10 cellular contexts compared by ENCODE assay signal in genomic region chr1:161642697-161643096, GRCh38. TPM values are rescaled to one million over a fixed set of nuclear protein-coding genes. Genes with fewer than 3 reads are reported as not detected.
DNase-seq lines count a peak whose midpoint lies in the region; ATAC-seq and TF ChIP-seq lines count a peak whose summit lies in the region.
"Not testable (repeated sequence)": the region's sequence is repeated elsewhere in the genome, so short reads cannot be mapped to it uniquely, and the experiment has no call there.
"Had no signal": no experiment of that assay in that cellular context is flagged by ENCODE, and none has a peak within 500 bp of the region (broad histone marks: within the 10 kb centered on the region; RNA-seq: fewer than 3 reads in every experiment).

No MANE protein-coding gene starts in this region.

- POLR2A ChIA-PET in AG04450 (lab: Yijun Ruan, JAX); PC-9 (lab: Charles Lee; ENCODE audit: unreplicated experiment): not testable (repeated sequence)

- not testable (repeated sequence) for H3K4me1 ChIP-seq in PC-9 (replicated peaks; ENCODE audit: insufficient read depth); left lung

- not testable (repeated sequence) for H3K79me2 ChIP-seq in PC-9 (ENCODE audit: low read depth)

- H3K27ac Mint-ChIP-seq in activated CD8-positive, alpha-beta memory T cell treated with anti-CD3 and anti-CD28 coated beads, Interleukin-2, amount 10 ng/mL, durations not matched to agents 7 days and 5 days, result peak overlapping the region; percentile 54

- H3K4me3 ChIP-seq in AG04450 (ENCODE audit: low read depth, low read length); GM12864 (ENCODE audit: low read depth, low read length); LNCaP clone FGC (ENCODE audit: low read depth, low read length); PC-9; left lung: not testable (repeated sequence)

- H3K9me3 Mint-ChIP-seq in activated CD8-positive, alpha-beta memory T cell treated with anti-CD3 and anti-CD28 coated beads, Interleukin-2, amount 10 ng/mL, durations not matched to agents 7 days and 5 days (ENCODE audit: low read depth), result not testable (repeated sequence)

- H3K27ac ChIP-seq in AG04450 (ENCODE audit: low read depth, low read length), result not testable (repeated sequence)
- H3K27ac ChIP-seq in PC-9, result peak overlapping the region; percentile 63; the same call in 1 of the 2 replicates
- H3K27ac ChIP-seq in left lung, result peak overlapping the region in 1 of 2 donors; percentile 90

- H3K4me2 ChIP-seq in PC-9, result 0 out of 2 replicates have a peak overlapping the region, but pooled peaks have one; percentile 1

- H3K27me3 Mint-ChIP-seq in activated CD8-positive, alpha-beta memory T cell treated with anti-CD3 and anti-CD28 coated beads, Interleukin-2, amount 10 ng/mL, durations not matched to agents 7 days and 5 days, result not testable (repeated sequence)

- H3K9me3 ChIP-seq in AG04450 (ENCODE audit: control insufficient read depth, insufficient read depth, low read length); PC-9 (ENCODE audit: insufficient read depth, low read depth); left lung: not testable (repeated sequence)

- H2AFZ ChIP-seq in PC-9, result not testable (repeated sequence)

- not testable (repeated sequence) for H3K27me3 ChIP-seq in AG04450 (ENCODE audit: control insufficient read depth, insufficient read depth, low read length); PC-9 (ENCODE audit: insufficient read depth, low read depth); left lung

- TF ChIP-seq CTCF in AG04450 (IDR thresholded peaks at IDR 0.05; ENCODE audit: low read depth, low read length) (peak; percentile 18), GM12864 (IDR thresholded peaks at IDR 0.05; ENCODE audit: low read depth, low read length, missing control alignments) (peak; percentile 16), LNCaP clone FGC (IDR thresholded peaks at IDR 0.05; ENCODE audit: control insufficient read depth, extremely low read depth, insufficient read depth) (peak; percentile 24; the same call in 1 of the 2 replicates), PC-9 (conservative IDR thresholded peaks at IDR 0.05) (peak; percentile 55)
- TF ChIP-seq CTCF in left lung (IDR thresholded peaks at IDR 0.05), result not testable (repeated sequence)

- CTCF ChIA-PET in AG04450 (lab: Charles Lee); PC-9 (lab: Charles Lee); activated CD8-positive, alpha-beta memory T cell treated with anti-CD3 and anti-CD28 coated beads, Interleukin-2, amount 10 ng/mL, durations not matched to agents 7 days and 5 days (lab: Charles Lee): not testable (repeated sequence)

- not testable (repeated sequence) for DNase-seq in AG04450 (ENCODE audit: low read depth, low spot score); GM12864 (ENCODE audit: low read depth); LNCaP clone FGC (ENCODE audit: low read depth); activated CD8-positive, alpha-beta memory T cell treated with anti-CD3 and anti-CD28 coated beads, Interleukin-2, amount 10 ng/mL, durations not matched to agents 7 days and 5 days; left lung
- DNase-seq in PC-9 (peak in 1 of 2 experiments; percentile 83), fibroblast of peridontal ligament (ENCODE audit: extremely low read depth) (peak; percentile 51), renal cortical epithelial cell (ENCODE audit: low read depth) (peak; percentile 44)

- H3F3A ChIP-seq in PC-9 (ENCODE audit: insufficient read depth, low read depth), result not testable (repeated sequence)

- H3K36me3 ChIP-seq in PC-9 (ENCODE audit: low read depth); left lung: not testable (repeated sequence)

- ATAC-seq in activated CD8-positive, alpha-beta memory T cell treated with anti-CD3 and anti-CD28 coated beads, Interleukin-2, amount 10 ng/mL, durations not matched to agents 7 days and 5 days, result peak; percentile 29
- ATAC-seq in left lung, result peak; percentile 62

- not testable (repeated sequence) for BruUV-seq in PC-9 (replicated peaks; lab: Mats Ljungman, UMichigan)

- intact Hi-C loops in PC-9 (cut with micrococcal nuclease; ENCODE audit: unreplicated experiment); left lung (cut with DNase I): not testable (repeated sequence)

- peaks cover 19% of the 10 kb centered on the region for H3K4me1 Mint-ChIP-seq in activated CD8-positive, alpha-beta memory T cell treated with anti-CD3 and anti-CD28 coated beads, Interleukin-2, amount 10 ng/mL, durations not matched to agents 7 days and 5 days

- not testable (repeated sequence) for H3K4me3 Mint-ChIP-seq in activated CD8-positive, alpha-beta memory T cell treated with anti-CD3 and anti-CD28 coated beads, Interleukin-2, amount 10 ng/mL, durations not matched to agents 7 days and 5 days

- not testable (repeated sequence) for H4K20me1 ChIP-seq in PC-9 (ENCODE audit: insufficient read depth)

- H3K9me2 ChIP-seq in PC-9 (ENCODE audit: insufficient read depth), result not testable (repeated sequence)

- H3K36me3 Mint-ChIP-seq in activated CD8-positive, alpha-beta memory T cell treated with anti-CD3 and anti-CD28 coated beads, Interleukin-2, amount 10 ng/mL, durations not matched to agents 7 days and 5 days, result not testable (repeated sequence)

RNA-seq across cellular contexts. Expression of gene FCGR3B, which starts 11.7 kb away (rescaled TPM):
- not detected in 2 replicates for polyA plus RNA-seq in AG04450 (2011; rRNA removed)
- not detected in 2 replicates for polyA minus RNA-seq in AG04450 (2011; rRNA and poly(A)+ RNA removed)
- total RNA-seq in PC-9 (2021), result not detected in 2 replicates
- under 1 TPM in 1 of 2 experiments, not detected in 1; 0.37 TPM for total RNA-seq in activated CD8-positive, alpha-beta memory T cell treated with anti-CD3 and anti-CD28 coated beads, Interleukin-2, amount 10 ng/mL, durations not matched to agents 7 days and 5 days
- 10 to 100 TPM in 1 of 2 donors, 1 to 10 TPM in 1; 7.8 to 74.8 TPM for total RNA-seq in left lung
- not detected in 2 replicates for total RNA-seq in renal cortical epithelial cell
- total RNA-seq: H7, pulmonary artery endothelial cell had no signal

RNA-seq across cellular contexts. Expression of gene FCGR2B, which starts 20.2 kb away (rescaled TPM):
- polyA plus RNA-seq in AG04450 (2011; rRNA removed), result not detected in 2 replicates
- not detected in 2 replicates for polyA minus RNA-seq in AG04450 (2011; rRNA and poly(A)+ RNA removed)
- total RNA-seq in PC-9 (2021) (not detected in 2 replicates), left lung (10 to 100 TPM in 1 of 2 donors, 1 to 10 TPM in 1; 8.8 to 24.1 TPM), renal cortical epithelial cell (not detected in 2 replicates)
- total RNA-seq in activated CD8-positive, alpha-beta memory T cell treated with anti-CD3 and anti-CD28 coated beads, Interleukin-2, amount 10 ng/mL, durations not matched to agents 7 days and 5 days, result under 1 TPM in 1 of 2 experiments, not detected in 1; 0.20 TPM
- total RNA-seq: H7, pulmonary artery endothelial cell had no signal
